ENCODE assay signal across 25 cellular contexts in the genomic region with DNA sequence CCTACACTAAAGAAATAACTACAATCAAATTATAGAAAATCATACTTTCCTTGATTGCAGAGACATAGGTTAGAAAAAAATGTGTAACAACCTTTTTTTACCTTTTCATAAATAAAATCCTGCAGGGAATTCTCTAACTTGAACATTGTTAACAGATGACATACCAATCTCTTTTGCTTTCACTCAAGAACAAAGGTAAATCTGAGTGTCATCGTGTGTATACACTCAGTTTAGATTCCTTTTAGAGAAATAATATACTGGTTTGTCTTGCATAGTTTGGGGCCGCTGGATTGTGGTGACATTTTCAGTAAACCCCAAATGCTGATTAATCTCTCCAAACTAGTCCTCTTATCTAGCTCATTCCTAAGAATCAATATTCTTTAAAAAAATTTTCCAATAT. TPM values are rescaled to one million over a fixed set of nuclear protein-coding genes. Genes with fewer than 3 reads are reported as not detected.
"Had no signal": no experiment of that assay in that cellular context is flagged by ENCODE, and none has a peak within 500 bp of the region (broad histone marks: within the 10 kb centered on the region; RNA-seq: fewer than 3 reads in every experiment).

No MANE protein-coding gene starts in this region.

- H3K27me3 Mint-ChIP-seq: activated naive CD8-positive, alpha-beta T cell treated with anti-CD3 and anti-CD28 coated beads for 36 hours had no signal

- H3K4me3 Mint-ChIP-seq: activated naive CD4-positive, alpha-beta T cell treated with anti-CD3 and anti-CD28 coated beads, Interleukin-2, amount 10 ng/mL, durations not matched to agents 7 days and 5 days; activated naive CD8-positive, alpha-beta T cell treated with anti-CD3 and anti-CD28 coated beads for 36 hours; activated T-cell treated with anti-CD3 and anti-CD28 coated beads, Interleukin-2, amount 50 U/mL, for 4 hours; T-helper 1 cell treated with Interleukin-12 subunit alpha and Interleukin-12 subunit beta and Interleukin-4 antibody, amounts not matched to agents 30 μg/mL and 1 μg/mL, for 36 hours; WTC11 had no signal

- FAIRE-seq: RCC 7860 had no signal

- ATAC-seq: activated T-cell treated with anti-CD3 and anti-CD28 coated beads, Interleukin-2, amount 50 U/mL, for 4 hours; WTC11 had no signal

- H3K27ac Mint-ChIP-seq: activated naive CD4-positive, alpha-beta T cell treated with anti-CD3 and anti-CD28 coated beads, Interleukin-2, amount 10 ng/mL, durations not matched to agents 7 days and 5 days; activated naive CD8-positive, alpha-beta T cell treated with anti-CD3 and anti-CD28 coated beads for 36 hours; T-helper 1 cell treated with Interleukin-12 subunit alpha and Interleukin-12 subunit beta and Interleukin-4 antibody, amounts not matched to agents 30 μg/mL and 1 μg/mL, for 36 hours; WTC11 had no signal

- H3K36me3 Mint-ChIP-seq: activated naive CD4-positive, alpha-beta T cell treated with anti-CD3 and anti-CD28 coated beads, Interleukin-2, amount 10 ng/mL, durations not matched to agents 7 days and 5 days; activated naive CD8-positive, alpha-beta T cell treated with anti-CD3 and anti-CD28 coated beads for 36 hours; WTC11 had no signal

- DNase-seq: activated CD4-positive, alpha-beta T cell treated with anti-CD3 and anti-CD28 coated beads for 48 hours; activated CD4-positive, alpha-beta T cell treated with anti-CD3 and anti-CD28 coated beads, Interleukin-2, amount 50 U/mL, for 48 hours; activated CD4-positive, CD25-positive, alpha-beta regulatory T cell treated with anti-CD3 and anti-CD28 coated beads, Interleukin-2, amount 50 U/mL, for 72 hours; activated gamma-delta T cell; activated naive CD4-positive, alpha-beta T cell treated with anti-CD3 and anti-CD28 coated beads, Interleukin-2, amount 10 ng/mL, durations not matched to agents 7 days and 5 days; activated naive CD8-positive, alpha-beta T cell treated with anti-CD3 and anti-CD28 coated beads for 36 hours; activated T-cell treated with anti-CD3 and anti-CD28 coated beads, Interleukin-2, amount 50 U/mL, for 4 hours; caudate nucleus; IMR-90; KG1; MM.1S; NCI-H1105 treated with DMSO at 0.1 percent for 48 hours; NCI-H146; NCI-H1930; NCI-H2171; NCI-H2227 treated with DMSO at 0.1 percent for 48 hours; NCI-H526; NCI-H82; NK-92 treated with Interleukin-12 subunit alpha and Interleukin-12 subunit beta, amount 100 ng/mL, for 24 hours; OCI-M1; SHP77 treated with DMSO at 0.1 percent for 48 hours had no signal

- H3K4me1 Mint-ChIP-seq: WTC11 had no signal

- H3K9me3 Mint-ChIP-seq: activated naive CD4-positive, alpha-beta T cell treated with anti-CD3 and anti-CD28 coated beads, Interleukin-2, amount 10 ng/mL, durations not matched to agents 7 days and 5 days; activated T-cell treated with anti-CD3 and anti-CD28 coated beads, Interleukin-2, amount 50 U/mL, for 4 hours; T-helper 1 cell treated with Interleukin-12 subunit alpha and Interleukin-12 subunit beta and Interleukin-4 antibody, amounts not matched to agents 30 μg/mL and 1 μg/mL, for 36 hours; WTC11 had no signal

RNA-seq across cellular contexts. Expression of a gene that starts 20.8 kb away (rescaled TPM):
- total RNA-seq: SK-MEL-5 had no signal
